In the genomic region with DNA sequence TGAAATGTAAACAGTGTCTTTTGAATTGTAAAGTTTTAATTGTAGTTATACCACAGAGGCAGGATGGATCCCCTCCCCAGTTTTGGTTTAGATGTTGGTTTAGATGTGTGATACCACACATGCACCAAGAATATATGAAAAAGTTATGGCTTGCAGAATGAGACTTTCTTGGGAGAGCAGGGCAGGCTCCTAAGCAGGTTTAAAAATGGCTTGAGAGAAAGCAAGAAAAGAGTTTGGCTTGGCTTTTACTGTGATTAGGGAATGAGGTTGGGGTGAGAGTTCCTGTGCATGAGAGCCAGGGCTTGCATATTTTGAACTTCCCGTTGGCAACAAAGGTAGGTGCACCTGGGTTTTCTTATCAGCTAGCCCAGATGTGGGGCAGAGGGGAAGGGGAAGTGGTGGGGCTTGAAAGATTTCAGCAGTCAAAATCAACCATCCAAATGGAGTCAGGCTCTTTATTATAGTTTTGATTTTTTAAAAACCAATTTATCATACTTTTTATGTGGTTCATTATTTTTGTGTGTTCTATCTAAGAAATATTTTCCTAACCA, we compare ENCODE assay signal across 17 cellular contexts.
DNase-seq lines count a peak whose midpoint lies in the region; ATAC-seq, FAIRE-seq and TF ChIP-seq lines count a peak whose summit lies in the region.
"Had no signal": no experiment of that assay in that cellular context is flagged by ENCODE, and none has a peak within 500 bp of the region (broad histone marks: within the 10 kb centered on the region; RNA-seq: fewer than 3 reads in every experiment).

No MANE protein-coding gene starts in this region.

- DNase-seq in mammary epithelial cell (no peak), breast epithelium (ENCODE audit: low spot score in 2 of 2) (no peak), dermis blood vessel endothelial cell (peak; percentile 79), keratinocyte (ENCODE audit: low read depth, low spot score) (no peak), NCI-H1417 (lab: John Stamatoyannopoulos, UW) (no peak), sciatic nerve (ENCODE audit: low spot score) (no peak), uterus (no peak)
- no peak for DNase-seq in activated CD8-positive, alpha-beta T cell treated with anti-CD3 and anti-CD28 coated beads for 36 hours
- DNase-seq: Caco-2, NCI-H1092 treated with DMSO at 0.1 percent for 48 hours, NCI-H1694 treated with DMSO at 0.1 percent for 48 hours, NCI-H69, SK-N-SH had no signal

- H3K4me2 ChIP-seq in mammary epithelial cell (ENCODE audit: insufficient read depth, low read depth, low read length) (no peak overlapping the region), keratinocyte (ENCODE audit: control insufficient read depth, extremely low read depth, insufficient read depth, low read depth, low read length) (no peak overlapping the region)
- H3K4me2 ChIP-seq: SK-N-SH had no signal

- CTCF ChIA-PET in mammary epithelial cell (lab: Charles Lee; ENCODE audit: low non-redundant PET): no interaction called here
- CTCF ChIA-PET in activated CD8-positive, alpha-beta T cell treated with anti-CD3 and anti-CD28 coated beads for 36 hours (lab: Charles Lee): no interaction called here

- intact Hi-C loops in mammary epithelial cell (cut with micrococcal nuclease) (no loop called here), breast epithelium (cut with DNase I; ENCODE audit: low total_unique reads) (no loop called here), sciatic nerve (cut with DNase I) (no loop called here), uterus (cut with DNase I; ENCODE audit: low total_unique reads) (no loop called here)
- intact Hi-C loops in activated CD8-positive, alpha-beta T cell treated with anti-CD3 and anti-CD28 coated beads for 36 hours (cut with micrococcal nuclease): no loop called here

- in situ Hi-C loops in mammary epithelial cell (cut with MboI; ENCODE audit: low sequenced_read_pairs in 2 of 2): no loop called here

- H3K4me1 Mint-ChIP-seq in activated CD8-positive, alpha-beta T cell treated with anti-CD3 and anti-CD28 coated beads for 36 hours (ENCODE audit: low read depth): peaks cover 12% of the 10 kb centered on the region
- H3K4me1 Mint-ChIP-seq: CD14-positive monocyte had no signal

- H3K9ac ChIP-seq in mammary epithelial cell (ENCODE audit: insufficient read depth, low read length) (no peak overlapping the region), keratinocyte (ENCODE audit: control insufficient read depth, extremely low read depth, insufficient read depth, low read length) (no peak overlapping the region)
- H3K9ac ChIP-seq: SK-N-SH had no signal

- no peaks in the 10 kb centered on the region for H3K27me3 Mint-ChIP-seq in activated CD8-positive, alpha-beta T cell treated with anti-CD3 and anti-CD28 coated beads for 36 hours

- H3K79me2 ChIP-seq in mammary epithelial cell (ENCODE audit: insufficient read depth, low read length) (no peaks in the 10 kb centered on the region), keratinocyte (ENCODE audit: control insufficient read depth, insufficient read depth, low read length) (no peaks in the 10 kb centered on the region)

- H3K4me3 Mint-ChIP-seq in activated CD8-positive, alpha-beta T cell treated with anti-CD3 and anti-CD28 coated beads for 36 hours: no peak overlapping the region
- H3K4me3 Mint-ChIP-seq: IgD-negative memory B cell had no signal

- no peak for TF ChIP-seq POLR2A in breast epithelium (IDR thresholded peaks at IDR 0.05)
- TF ChIP-seq POLR2A in uterus (IDR thresholded peaks at IDR 0.05): no peak

- H3K36me3 Mint-ChIP-seq in activated CD8-positive, alpha-beta T cell treated with anti-CD3 and anti-CD28 coated beads for 36 hours (ENCODE audit: low read depth): no peaks in the 10 kb centered on the region
- H3K36me3 Mint-ChIP-seq: CD14-positive monocyte had no signal

- no peak for ATAC-seq in activated CD8-positive, alpha-beta T cell treated with anti-CD3 and anti-CD28 coated beads for 36 hours
- no peak for ATAC-seq in sciatic nerve
- ATAC-seq: HCT116, Right ventricle myocardium inferior had no signal

- no peak overlapping the region for H3K27ac Mint-ChIP-seq in activated CD8-positive, alpha-beta T cell treated with anti-CD3 and anti-CD28 coated beads for 36 hours
- H3K27ac Mint-ChIP-seq: CD14-positive monocyte, IgD-negative memory B cell had no signal

- H2AFZ ChIP-seq in mammary epithelial cell (ENCODE audit: low read depth, low read length) (peak overlapping the region; percentile 47), keratinocyte (ENCODE audit: control insufficient read depth, low read length) (peak overlapping the region; percentile 28)

- no peaks in the 10 kb centered on the region for H3K9me3 ChIP-seq in mammary epithelial cell (replicated peaks; ENCODE audit: insufficient read depth, low read length)
- H3K9me3 ChIP-seq in breast epithelium: no peaks in the 10 kb centered on the region
- H3K9me3 ChIP-seq in keratinocyte (ENCODE audit: control insufficient read depth, low read depth, low read length): no peaks in the 10 kb centered on the region
- H3K9me3 ChIP-seq in uterus: no peaks in the 10 kb centered on the region
- H3K9me3 ChIP-seq: Caco-2, SK-N-SH had no signal

- TF ChIP-seq CTCF in mammary epithelial cell (conservative IDR thresholded peaks at IDR 0.05 in 1 of 2, IDR thresholded peaks at IDR 0.05 in 1 of 2; ENCODE audit: extremely low read depth in 1 of 2, insufficient read depth in 1 of 2, low read depth in 1 of 2, low read length in 2 of 2) (no peak), breast epithelium (IDR thresholded peaks at IDR 0.05) (no peak), keratinocyte (optimal IDR thresholded peaks at IDR 0.05 in 1 of 3, IDR thresholded peaks at IDR 0.05 in 1 of 3, conservative IDR thresholded peaks at IDR 0.05 in 1 of 3; ENCODE audit: extremely low read depth in 1 of 3, insufficient read depth in 2 of 3, low read length in 3 of 3) (no peak), uterus (IDR thresholded peaks at IDR 0.05) (no peak)
- no peak for TF ChIP-seq CTCF in activated CD8-positive, alpha-beta T cell treated with anti-CD3 and anti-CD28 coated beads for 36 hours (IDR thresholded peaks at IDR 0.05)

- WGBS in mammary epithelial cell (ENCODE audit: low coverage, missing lambda C conversion rate): 60% methylated on average over 1 of the region's 1 CpG

- H4K20me1 ChIP-seq in mammary epithelial cell (ENCODE audit: insufficient read depth, low read length): no peaks in the 10 kb centered on the region
- no peaks in the 10 kb centered on the region for H4K20me1 ChIP-seq in keratinocyte (ENCODE audit: control insufficient read depth, extremely low read depth, insufficient read depth, low read length)

- H3K4me3 ChIP-seq in mammary epithelial cell (replicated peaks in 1 of 3; ENCODE audit: insufficient read depth in 1 of 3, low read depth in 2 of 3, low read length in 3 of 3): no peak overlapping the region
- H3K4me3 ChIP-seq in breast epithelium: no peak overlapping the region
- no peak overlapping the region for H3K4me3 ChIP-seq in keratinocyte (ENCODE audit: control insufficient read depth in 2 of 3, extremely low read depth in 1 of 3, insufficient read depth in 2 of 3, low read depth in 1 of 3, low read length in 3 of 3)
- no peak overlapping the region for H3K4me3 ChIP-seq in uterus

- H3K36me3 ChIP-seq in mammary epithelial cell (ENCODE audit: insufficient read depth, low read length) (no peaks in the 10 kb centered on the region), breast epithelium (no peaks in the 10 kb centered on the region), keratinocyte (ENCODE audit: control insufficient read depth in 2 of 2, extremely low read depth in 1 of 2, insufficient read depth in 2 of 2, low read length in 2 of 2) (no peaks in the 10 kb centered on the region), uterus (no peaks in the 10 kb centered on the region)

- H3K4me1 ChIP-seq in mammary epithelial cell (ENCODE audit: insufficient read depth, low read length) (peaks cover 14% of the 10 kb centered on the region), breast epithelium (no peaks in the 10 kb centered on the region), keratinocyte (ENCODE audit: control insufficient read depth, extremely low read depth, insufficient read depth, low read length) (peaks cover 10% of the 10 kb centered on the region), uterus (no peaks in the 10 kb centered on the region)
- H3K4me1 ChIP-seq: Caco-2 had no signal

- no peaks in the 10 kb centered on the region for H3K9me1 ChIP-seq in keratinocyte (ENCODE audit: control insufficient read depth, extremely low read depth, insufficient read depth, low read length)

- POLR2A ChIA-PET in activated CD8-positive, alpha-beta T cell treated with anti-CD3 and anti-CD28 coated beads for 36 hours (lab: Charles Lee): no interaction called here

- no peaks in the 10 kb centered on the region for H3K9me3 Mint-ChIP-seq in activated CD8-positive, alpha-beta T cell treated with anti-CD3 and anti-CD28 coated beads for 36 hours
- H3K9me3 Mint-ChIP-seq: IgD-negative memory B cell had no signal

- H3K27ac ChIP-seq in mammary epithelial cell (ENCODE audit: insufficient read depth, low read depth, low read length) (no peak overlapping the region), breast epithelium (no peak overlapping the region), keratinocyte (ENCODE audit: control insufficient read depth, insufficient read depth, low read length) (no peak overlapping the region), uterus (no peak overlapping the region)

- dilution Hi-C loops in mammary epithelial cell (cut with HindIII; ENCODE audit: low sequenced_read_pairs): no loop called here
- dilution Hi-C loops in keratinocyte (cut with MboI; ENCODE audit: extremely low pct_ligation_motif_present, low sequenced_read_pairs): no loop called here

- no TSS peak for BruUV-seq in mammary epithelial cell (replicated peaks; lab: Mats Ljungman, UMichigan)

- H3K27me3 ChIP-seq in mammary epithelial cell (ENCODE audit: insufficient read depth, low read length): no peaks in the 10 kb centered on the region
- no peaks in the 10 kb centered on the region for H3K27me3 ChIP-seq in breast epithelium
- no peaks in the 10 kb centered on the region for H3K27me3 ChIP-seq in keratinocyte (ENCODE audit: control insufficient read depth, extremely low read depth, insufficient read depth, low read length)
- H3K27me3 ChIP-seq in uterus: no peaks in the 10 kb centered on the region

- no peak for FAIRE-seq in keratinocyte (lab: Jason Lieb, UNC)
